14 cellular contexts compared by ENCODE assay signal in the genomic region with DNA sequence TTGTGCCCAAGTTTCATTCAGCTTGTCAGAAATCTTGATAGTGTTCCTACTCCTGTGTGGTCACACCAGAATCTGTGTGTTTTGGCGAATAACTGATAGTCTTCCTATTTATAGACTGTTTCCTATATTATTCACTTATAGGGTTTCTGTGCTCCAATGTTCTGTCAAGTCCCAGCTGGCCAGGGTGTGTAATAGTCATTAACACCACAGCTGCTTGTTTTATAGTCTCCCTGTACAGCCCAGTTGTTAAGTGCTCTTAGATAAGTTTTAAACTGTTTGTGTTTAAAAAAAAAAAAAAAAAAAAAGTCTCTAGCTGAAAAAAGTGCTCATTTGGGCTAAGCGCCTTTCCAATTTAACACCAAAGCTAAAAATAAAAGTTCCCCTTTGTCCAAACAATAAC.
"Had no signal": no experiment of that assay in that cellular context is flagged by ENCODE, and none has a peak within 500 bp of the region (broad histone marks: within the 10 kb centered on the region; RNA-seq: fewer than 3 reads in every experiment).

No MANE protein-coding gene starts in this region.

- DNase-seq: activated CD4-positive, alpha-beta T cell treated with anti-CD3 and anti-CD28 coated beads, Interleukin-2, amount 50 U/mL, for 1 hour; activated naive CD4-positive, alpha-beta T cell treated with anti-CD3 and anti-CD28 coated beads, Interleukin-2, amount 50 U/mL, for 16 hours; activated T-cell treated with anti-CD3 and anti-CD28 coated beads for 4 hours; adrenal gland; dermis blood vessel endothelial cell; erythroblast; heart right ventricle; pancreas; T-helper 17 cell; transverse colon had no signal

- ATAC-seq: pancreas; stimulated activated memory B cell treated with anti-CD40 and anti-IgM and Interleukin-4, amounts not matched to agents 10 μg/mL and 1 μg/mL and 100 μg/mL, for 72 hours; T-helper 17 cell had no signal

- FAIRE-seq: islet of Langerhans, pancreas, TTC549 had no signal

- H3K36me3 ChIP-seq: adrenal gland, heart right ventricle, pancreas, transverse colon had no signal

- H3K4me1 ChIP-seq: adrenal gland, pancreas had no signal

- H3K27ac ChIP-seq: pancreas had no signal

- H3K27me3 ChIP-seq: adrenal gland, heart right ventricle, pancreas, transverse colon had no signal

- H3K9me3 ChIP-seq: adrenal gland, heart right ventricle, pancreas, transverse colon had no signal

- H3K4me3 ChIP-seq: adrenal gland, heart right ventricle, pancreas, skin epidermis, transverse colon had no signal
